In the genomic region with DNA sequence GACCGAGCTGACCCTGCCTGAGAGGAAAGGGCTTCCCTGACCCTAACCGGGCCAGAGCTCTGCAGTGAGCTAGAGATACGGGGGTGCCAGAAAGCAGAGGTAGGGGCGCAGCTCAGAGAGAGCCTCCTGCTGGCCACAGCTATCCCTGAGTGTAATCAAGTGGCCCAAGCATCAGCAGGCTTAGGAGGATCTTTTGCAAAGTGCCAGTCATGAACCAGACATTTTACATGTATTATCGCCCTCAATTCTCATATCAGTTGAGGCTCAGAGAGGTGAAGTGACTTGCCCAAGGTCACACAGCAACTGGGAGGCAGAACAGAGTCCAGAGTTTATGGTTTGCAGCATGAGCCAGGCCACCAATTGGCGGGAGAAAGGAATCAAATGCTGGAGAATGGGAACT, we compare ENCODE assay signal across 11 cellular contexts. TPM values are rescaled to one million over a fixed set of nuclear protein-coding genes. Genes with fewer than 3 reads are reported as not detected.
DNase-seq lines count a peak whose midpoint lies in the region; ATAC-seq and TF ChIP-seq lines count a peak whose summit lies in the region.
"Had no signal": no experiment of that assay in that cellular context is flagged by ENCODE, and none has a peak within 500 bp of the region (broad histone marks: within the 10 kb centered on the region; RNA-seq: fewer than 3 reads in every experiment).

No MANE protein-coding gene starts in this region.

- POLR2A ChIA-PET in OCI-LY7 (lab: Charles Lee), result interaction anchor here (1.1 kb wide), 1 partner anchor 26 kb away, joined by 5 read pairs; no protein-coding TSS in a partner anchor

- no peaks in the 10 kb centered on the region for H3K36me3 Mint-ChIP-seq in stimulated activated memory B cell treated with anti-CD40 and anti-IgM and Interleukin-4, amounts not matched to agents 10 μg/mL and 1 μg/mL and 100 μg/mL, for 72 hours

- H3K4me3 ChIP-seq in GM06990 (replicated peaks; ENCODE audit: low read depth, low read length) (no peak overlapping the region), OCI-LY7 (ENCODE audit: low read depth, low read length, poor library complexity, severe bottlenecking) (no peak overlapping the region), epithelial cell of proximal tubule (ENCODE audit: low read depth, low read length) (no peak overlapping the region)
- H3K4me3 ChIP-seq: ovary had no signal

- H2AFZ ChIP-seq in OCI-LY7 (ENCODE audit: low read length), result peak overlapping the region; percentile 26; the same call in 1 of the 2 replicates

- no peaks in the 10 kb centered on the region for H3K9me2 ChIP-seq in OCI-LY7 (ENCODE audit: insufficient read depth, low read length)

- H4K20me1 ChIP-seq in OCI-LY7 (ENCODE audit: insufficient read depth, low read length), result no peaks in the 10 kb centered on the region

- peaks cover 67% of the 10 kb centered on the region for H3K4me1 Mint-ChIP-seq in stimulated activated memory B cell treated with anti-CD40 and anti-IgM and Interleukin-4, amounts not matched to agents 10 μg/mL and 1 μg/mL and 100 μg/mL, for 72 hours

- no peak overlapping the region for H3K4me2 ChIP-seq in OCI-LY7 (ENCODE audit: low read length)

- no peak for ATAC-seq in stimulated activated memory B cell treated with anti-CD40 and anti-IgM and Interleukin-4, amounts not matched to agents 10 μg/mL and 1 μg/mL and 100 μg/mL, for 72 hours
- ATAC-seq in HG03135 (IDR thresholded peaks at IDR 0.05; ENCODE audit: unreplicated experiment), result no peak

- H3K79me2 ChIP-seq in OCI-LY7 (ENCODE audit: insufficient read depth, low read depth, low read length), result peaks cover 6% of the 10 kb centered on the region; the same call in 1 of the 2 replicates

- H3K27me3 Mint-ChIP-seq in stimulated activated memory B cell treated with anti-CD40 and anti-IgM and Interleukin-4, amounts not matched to agents 10 μg/mL and 1 μg/mL and 100 μg/mL, for 72 hours, result no peaks in the 10 kb centered on the region

- no peak overlapping the region for H3K4me3 Mint-ChIP-seq in stimulated activated memory B cell treated with anti-CD40 and anti-IgM and Interleukin-4, amounts not matched to agents 10 μg/mL and 1 μg/mL and 100 μg/mL, for 72 hours

- intact Hi-C loops in OCI-LY7 (cut with micrococcal nuclease; ENCODE audit: unreplicated experiment), result no loop called here

- BruUV-seq in OCI-LY7 (replicated peaks; lab: Mats Ljungman, UMichigan), result no TSS peak

- H3K9me3 ChIP-seq in OCI-LY7 (ENCODE audit: low read length), result no peaks in the 10 kb centered on the region
- H3K9me3 ChIP-seq: ovary had no signal

- H3K27ac Mint-ChIP-seq in stimulated activated memory B cell treated with anti-CD40 and anti-IgM and Interleukin-4, amounts not matched to agents 10 μg/mL and 1 μg/mL and 100 μg/mL, for 72 hours, result peak overlapping the region; percentile 99

- no peaks in the 10 kb centered on the region for H3K36me3 ChIP-seq in GM06990 (ENCODE audit: control insufficient read depth, insufficient read depth, low read length)
- no peaks in the 10 kb centered on the region for H3K36me3 ChIP-seq in OCI-LY7 (ENCODE audit: insufficient read depth, low read length)
- H3K36me3 ChIP-seq: ovary had no signal

- no peaks in the 10 kb centered on the region for H3K9me3 Mint-ChIP-seq in stimulated activated memory B cell treated with anti-CD40 and anti-IgM and Interleukin-4, amounts not matched to agents 10 μg/mL and 1 μg/mL and 100 μg/mL, for 72 hours

- peak; percentile 38 for TF ChIP-seq CTCF in GM06990 (IDR thresholded peaks at IDR 0.05; ENCODE audit: insufficient read depth, low read length, poor library complexity, severe bottlenecking)
- peak; percentile 73 for TF ChIP-seq CTCF in OCI-LY7 (conservative IDR thresholded peaks at IDR 0.05; ENCODE audit: low read length)
- peak; percentile 33 for TF ChIP-seq CTCF in epithelial cell of proximal tubule (conservative IDR thresholded peaks at IDR 0.05; ENCODE audit: low read depth, low read length)

- no peaks in the 10 kb centered on the region for H3K27me3 ChIP-seq in GM06990 (replicated peaks; ENCODE audit: control insufficient read depth, insufficient read depth, low read length)
- H3K27me3 ChIP-seq: ovary had no signal

- H3K27ac ChIP-seq in OCI-LY7 (ENCODE audit: low read depth, low read length, poor library complexity, severe bottlenecking), result peak overlapping the region; percentile 9
- H3K27ac ChIP-seq: ovary had no signal

- peaks cover 82% of the 10 kb centered on the region for H3K4me1 ChIP-seq in OCI-LY7 (ENCODE audit: insufficient read depth, low read length, poor library complexity, severe bottlenecking)

- CTCF ChIA-PET in OCI-LY7 (lab: Charles Lee; ENCODE audit: unreplicated experiment), result interaction anchor here (0.6 kb wide), 1 partner anchor 9 kb away, joined by 3 read pairs; no protein-coding TSS in a partner anchor

- DNase-seq in GM06990 (ENCODE audit: extremely low read depth, insufficient read length), result no peak
- DNase-seq in OCI-LY7 (ENCODE audit: low spot score), result no peak
- DNase-seq in epithelial cell of proximal tubule (ENCODE audit: low read depth), result no peak
- no peak for DNase-seq in effector CD4-positive, alpha-beta T cell
- DNase-seq in T-helper 2 cell, result no peak
- DNase-seq in NCI-H446 treated with DMSO at 0.1 percent for 48 hours (lab: John Stamatoyannopoulos, UW), result no peak
- DNase-seq: GF-D8, NCI-H1930, ovary had no signal

RNA-seq across cellular contexts. Expression of a gene that starts 7.0 kb away (rescaled TPM):
- total RNA-seq in OCI-LY7 (2014; rRNA removed; shearing (Covaris generic)), result 1,286 and 1,658 TPM in 2 replicates
- total RNA-seq in OCI-LY7 (2022), result 621 and 629 TPM in 2 replicates
- 76.0 and 154 TPM in 2 replicates for total RNA-seq in epithelial cell of proximal tubule

RNA-seq across cellular contexts. Expression of a gene that starts 35.3 kb away (rescaled TPM):
- total RNA-seq in OCI-LY7 (2014; rRNA removed; shearing (Covaris generic)), result 176 and 203 TPM in 2 replicates
- total RNA-seq in OCI-LY7 (2022), result 212 and 224 TPM in 2 replicates
- 4.0 and 6.5 TPM in 2 replicates for total RNA-seq in epithelial cell of proximal tubule

Comparison
In these comparisons a context has a peak if more than half of its experiments do, and no peak if none do; other contexts are left out.
1. RNA of a gene that starts 35.3 kb away (total RNA-seq): 176 to 224 TPM in OCI-LY7; 4.0 to 6.5 TPM in epithelial cell of proximal tubule; every median in the first group is over 10 times any median in the second.
2. Peak in every context shown above with its lines, with median percentiles within 50 percentile points of each other: CTCF ChIP-seq.